ENCODE assay signal across 8 cellular contexts in genomic region chr1:58546520-58547308, GRCh38. TPM values are rescaled to one million over a fixed set of nuclear protein-coding genes. Genes with fewer than 3 reads are reported as not detected.
A peak's percentile ranks its signal among the peaks of the same experiment; 100 is the strongest.
DNase-seq lines count a peak whose midpoint lies in the region; ATAC-seq and TF ChIP-seq lines count a peak whose summit lies in the region.

Gene OMA1 (minus strand): TSS chr1:58546726. CDS start chr1:58539294, 7,432 bp downstream.

- H3K36me3 ChIP-seq in gastroesophageal sphincter = no peaks in the 10 kb centered on the region

- H3K4me1 Mint-ChIP-seq in activated naive CD4-positive, alpha-beta T cell treated with anti-CD3 and anti-CD28 coated beads, Interleukin-2, amount 10 ng/mL, durations not matched to agents 7 days and 5 days = peaks cover 19% of the 10 kb centered on the region

- 5 to 14% methylated on average over 2 to 4 of the region's 46 CpGs for WGBS in gastroesophageal sphincter (ENCODE audit: low coverage in 1 of 2), 2 donors

- peaks cover 23% of the 10 kb centered on the region for H3K27me3 Mint-ChIP-seq in activated naive CD4-positive, alpha-beta T cell treated with anti-CD3 and anti-CD28 coated beads, Interleukin-2, amount 10 ng/mL, durations not matched to agents 7 days and 5 days

- peak within 1 kb of the TSS; percentile 98 for H3K27ac Mint-ChIP-seq in activated naive CD4-positive, alpha-beta T cell treated with anti-CD3 and anti-CD28 coated beads, Interleukin-2, amount 10 ng/mL, durations not matched to agents 7 days and 5 days

- H3K9me3 Mint-ChIP-seq in activated naive CD4-positive, alpha-beta T cell treated with anti-CD3 and anti-CD28 coated beads, Interleukin-2, amount 10 ng/mL, durations not matched to agents 7 days and 5 days = no peaks in the 10 kb centered on the region

- peak; percentile 86 to 98 (median 96) for TF ChIP-seq CTCF in gastroesophageal sphincter (IDR thresholded peaks at IDR 0.05)

- peak; percentile 92 for DNase-seq in GM04504 (ENCODE audit: low read depth)
- DNase-seq in HEK293T (ENCODE audit: extremely low spot score) = peak; percentile 100
- DNase-seq in MV-4-11 (lab: John Stamatoyannopoulos, UW) = peak; percentile 96
- DNase-seq in SK-N-DZ (ENCODE audit: low spot score) = peak; percentile 92
- peak; percentile 97 for DNase-seq in activated naive CD4-positive, alpha-beta T cell treated with anti-CD3 and anti-CD28 coated beads, Interleukin-2, amount 10 ng/mL, durations not matched to agents 7 days and 5 days
- peak; percentile 67 to 96 (median 92) for DNase-seq in nucleus accumbens (lab: John Stamatoyannopoulos, UW)

- no peaks in the 10 kb centered on the region for H3K36me3 Mint-ChIP-seq in activated naive CD4-positive, alpha-beta T cell treated with anti-CD3 and anti-CD28 coated beads, Interleukin-2, amount 10 ng/mL, durations not matched to agents 7 days and 5 days

- CTCF ChIA-PET in HEK293T (lab: Yijun Ruan, JAX) = interaction anchor here (0.9 kb wide), 1 partner anchor 9 kb away, joined by 3 read pairs; no protein-coding TSS in a partner anchor
- CTCF ChIA-PET in activated naive CD4-positive, alpha-beta T cell treated with anti-CD3 and anti-CD28 coated beads, Interleukin-2, amount 10 ng/mL, durations not matched to agents 7 days and 5 days (lab: Charles Lee) = interaction anchor here (0.7 to 5.5 kb wide), 5 partner anchors 8 to 105 kb away, joined by 3 to 69 read pairs (median 3); no protein-coding TSS in a partner anchor

- ATAC-seq in gastroesophageal sphincter = peak; percentile 98

- peak within 1 kb of the TSS; percentile 92 for H3K4me3 Mint-ChIP-seq in activated naive CD4-positive, alpha-beta T cell treated with anti-CD3 and anti-CD28 coated beads, Interleukin-2, amount 10 ng/mL, durations not matched to agents 7 days and 5 days

- TF ChIP-seq POLR2A in gastroesophageal sphincter (IDR thresholded peaks at IDR 0.05) = peak; percentile 83 to 89

- peaks cover 0 to 26% (median 10%) of the 10 kb centered on the region in 3 donors for H3K4me1 ChIP-seq in gastroesophageal sphincter

- H3K4me3 ChIP-seq in gastroesophageal sphincter = peak within 1 kb of the TSS; percentile 87 to 88

- H3K27ac ChIP-seq in gastroesophageal sphincter (peak within 1 kb of the TSS; percentile 99 to 100 (median 100)), temporal lobe (ENCODE audit: low read depth, low read length) (peak within 1 kb of the TSS; percentile 92)

- H3K9me3 ChIP-seq in gastroesophageal sphincter = no peaks in the 10 kb centered on the region

- no peaks in the 10 kb centered on the region for H3K27me3 ChIP-seq in gastroesophageal sphincter

- POLR2A ChIA-PET in HEK293T (lab: Yijun Ruan, JAX) = interaction anchor here (0.6 to 0.7 kb wide), 2 partner anchors 32 to 383 kb away, joined by 3 to 4 read pairs; no protein-coding TSS in a partner anchor

- no peak for TF ChIP-seq EP300 in gastroesophageal sphincter (IDR thresholded peaks at IDR 0.05)

TF ChIP-seq in HEK293T, 16 proteins besides CTCF, POLR2A, EP300 and RAD21:
- TF ChIP-seq PKNOX1 (IDR thresholded peaks at IDR 0.05) (no peak), FOXK2 (IDR thresholded peaks at IDR 0.05) (no peak), ARNT (IDR thresholded peaks at IDR 0.05) (no peak; the same call in 1 of the 2 replicates), L3MBTL2 (conservative IDR thresholded peaks at IDR 0.05) (0 out of 2 replicates have a peak, but pooled peaks have one; percentile 11), FOXM1 (IDR thresholded peaks at IDR 0.05; ENCODE audit: borderline replicate concordance) (no peak), LEF1 (IDR thresholded peaks at IDR 0.05; ENCODE audit: borderline replicate concordance) (no peak), NFRKB (IDR thresholded peaks at IDR 0.05) (no peak), ELF4 (IDR thresholded peaks at IDR 0.05) (peak; percentile 68; the same call in 1 of the 2 replicates), HDGF (IDR thresholded peaks at IDR 0.05; ENCODE audit: borderline replicate concordance) (no peak)

RNA-seq across cellular contexts. Expression of gene OMA1, which starts in this region (rescaled TPM):
- polyA plus RNA-seq in SK-N-DZ (2014; cell fraction: cytosol; rRNA removed) = 10.2 and 14.2 TPM in 2 replicates
- polyA plus RNA-seq in SK-N-DZ (2014; cell fraction: nucleus; rRNA removed) = 13.1 and 18.0 TPM in 2 replicates
- total RNA-seq in gastroesophageal sphincter (10 to 100 TPM; 29.1 to 54.2 (median 36.6) TPM), temporal lobe (24.6 TPM)

Comparison
In these comparisons a context has a peak if more than half of its experiments do, and no peak if none do; other contexts are left out.
1. Peak in every context shown above with its lines: DNase-seq, ATAC-seq, H3K4me3 ChIP-seq and H3K27ac ChIP-seq.